Comparison of ENCODE assay signal across 24 cellular contexts in the genomic region with DNA sequence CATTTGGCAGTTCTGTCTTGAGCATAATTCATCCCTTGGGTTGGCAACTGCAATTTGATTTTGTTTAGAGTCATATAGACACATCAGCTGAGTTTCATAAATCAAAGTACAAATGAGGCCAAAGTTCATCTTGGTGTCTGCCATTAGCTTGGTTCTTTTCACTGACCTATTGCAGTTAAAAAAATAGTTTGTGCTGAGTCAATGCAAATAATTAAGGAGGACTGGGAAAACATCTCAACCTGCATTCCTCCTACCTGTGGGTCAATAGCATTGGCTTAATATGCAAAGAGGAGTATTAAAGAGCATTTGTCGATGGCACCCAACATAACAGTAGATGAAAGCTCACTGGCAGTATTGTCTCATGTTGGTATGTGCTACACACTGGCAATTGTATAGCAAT. TPM values are rescaled to one million over a fixed set of nuclear protein-coding genes. Genes with fewer than 3 reads are reported as not detected.
A peak's percentile ranks its signal among the peaks of the same experiment; 100 is the strongest.
DNase-seq lines count a peak whose midpoint lies in the region; ATAC-seq and TF ChIP-seq lines count a peak whose summit lies in the region.
"Had no signal": no experiment of that assay in that cellular context is flagged by ENCODE, and none has a peak within 500 bp of the region (broad histone marks: within the 10 kb centered on the region; RNA-seq: fewer than 3 reads in every experiment).

No MANE protein-coding gene starts in this region.

- BruUV-seq in PC-9 (replicated peaks; lab: Mats Ljungman, UMichigan): no TSS peak

- POLR2A ChIA-PET in PC-9 (lab: Charles Lee; ENCODE audit: unreplicated experiment): no interaction called here

- H3K4me1 ChIP-seq in PC-9 (replicated peaks; ENCODE audit: insufficient read depth) (peaks cover 35% of the 10 kb centered on the region), liver (ENCODE audit: control insufficient read depth in 4 of 4, insufficient read depth in 4 of 4, low read length in 3 of 4) (peaks cover 0 to 2% (median 0%) of the 10 kb centered on the region in 4 donors), gastrocnemius medialis (peaks cover 10 to 26% of the 10 kb centered on the region in 2 donors)
- H3K4me1 ChIP-seq: BLaER1 had no signal

- TF ChIP-seq RAD21 in liver (IDR thresholded peaks at IDR 0.05): no peak

- no peaks in the 10 kb centered on the region; the same call in 1 of the 2 replicates for H3F3A ChIP-seq in PC-9 (ENCODE audit: insufficient read depth, low read depth)

- TF ChIP-seq POLR2A in gastrocnemius medialis (IDR thresholded peaks at IDR 0.05): no peak

- H4K20me1 ChIP-seq in PC-9 (ENCODE audit: insufficient read depth): no peaks in the 10 kb centered on the region
- H4K20me1 ChIP-seq: BLaER1 had no signal

- peak overlapping the region; percentile 88 for H3K4me2 ChIP-seq in PC-9
- H3K4me2 ChIP-seq: BLaER1 had no signal

- in situ Hi-C loops in gastrocnemius medialis (cut with MboI; ENCODE audit: low sequenced_read_pairs in 4 of 4): no loop called here

- intact Hi-C loops in PC-9 (cut with micrococcal nuclease; ENCODE audit: unreplicated experiment): no loop called here
- intact Hi-C loops in gastrocnemius medialis (cut with DNase I; ENCODE audit: low total_unique reads): loop anchor here (5.0 kb wide), 2 partner anchors 141 to 269 kb away; partner anchors contain the start of gene FAM13B

- H3K9ac ChIP-seq in liver (ENCODE audit: low read depth in 1 of 2, low read length in 2 of 2): no peak overlapping the region
- H3K9ac ChIP-seq: BLaER1 had no signal

- H3K27me3 ChIP-seq in PC-9 (ENCODE audit: insufficient read depth, low read depth): no peaks in the 10 kb centered on the region
- no peaks in the 10 kb centered on the region for H3K27me3 ChIP-seq in liver (ENCODE audit: control insufficient read depth in 4 of 4, insufficient read depth in 4 of 4, low read length in 3 of 4)
- H3K27me3 ChIP-seq in gastrocnemius medialis: no peaks in the 10 kb centered on the region

- H3K36me3 ChIP-seq in PC-9 (ENCODE audit: low read depth) (no peaks in the 10 kb centered on the region), liver (ENCODE audit: control insufficient read depth in 4 of 4, insufficient read depth in 3 of 4, low read depth in 1 of 4, low read length in 3 of 4) (no peaks in the 10 kb centered on the region), gastrocnemius medialis (peaks cover 0 to 20% of the 10 kb centered on the region in 2 donors)
- H3K36me3 ChIP-seq: BLaER1 had no signal

- no peaks in the 10 kb centered on the region for H3K9me2 ChIP-seq in PC-9 (ENCODE audit: insufficient read depth)

- no peak for TF ChIP-seq CTCF in PC-9 (conservative IDR thresholded peaks at IDR 0.05)
- no peak for TF ChIP-seq CTCF in liver (IDR thresholded peaks at IDR 0.05; ENCODE audit: low read depth, low read length, missing input control)
- no peak for TF ChIP-seq CTCF in gastrocnemius medialis (IDR thresholded peaks at IDR 0.05 in 4 of 5, conservative IDR thresholded peaks at IDR 0.05 in 1 of 5)

- H3K9me3 ChIP-seq in PC-9 (ENCODE audit: insufficient read depth, low read depth) (no peaks in the 10 kb centered on the region), liver (ENCODE audit: control insufficient read depth in 4 of 4, low read length in 3 of 4) (peaks cover 0 to 3% (median 0%) of the 10 kb centered on the region in 4 donors), gastrocnemius medialis (no peaks in the 10 kb centered on the region)

- H3K79me2 ChIP-seq in PC-9 (ENCODE audit: low read depth): 0 out of 2 replicates have a peak, but pooled peaks cover 4% of the 10 kb centered on the region

- peak; percentile 34 for DNase-seq in DMS53 (lab: John Stamatoyannopoulos, UW)
- no peak for DNase-seq in DMS53 treated with DMSO at 0.1 percent for 48 hours (lab: John Stamatoyannopoulos, UW; ENCODE audit: unreplicated experiment)
- DNase-seq in PC-9: peak in 1 of 2 experiments; percentile 74
- no peak for DNase-seq in gastrocnemius medialis
- DNase-seq: 8988T; CD4-positive, alpha-beta memory T cell; DMS153; EL; HCEC 1CT; NCI-H1105; NCI-H2081; NCI-H748 treated with DMSO at 0.1 percent for 48 hours; OCI-M1; RPMI8226; SHP77 treated with DMSO at 0.1 percent for 48 hours had no signal

- H3K4me3 ChIP-seq in PC-9: no peak overlapping the region
- no peak overlapping the region for H3K4me3 ChIP-seq in liver (ENCODE audit: low read depth in 1 of 3, low read length in 3 of 3)
- no peak overlapping the region for H3K4me3 ChIP-seq in gastrocnemius medialis
- H3K4me3 ChIP-seq: BLaER1, GM12878 had no signal

- 77% methylated on average over 1 of the region's 1 CpG for WGBS in liver

- H2AFZ ChIP-seq in PC-9: no peak overlapping the region

- CTCF ChIA-PET in PC-9 (lab: Charles Lee): no interaction called here

- H3K27ac ChIP-seq in PC-9: peak overlapping the region; percentile 51
- no peak overlapping the region for H3K27ac ChIP-seq in liver (ENCODE audit: low read depth in 1 of 2, low read length in 2 of 2)
- H3K27ac ChIP-seq in gastrocnemius medialis: peak overlapping the region; percentile 88 to 97 (median 92)
- H3K27ac ChIP-seq: BLaER1 had no signal

- ATAC-seq in gastrocnemius medialis (no peak), GM19395 (IDR thresholded peaks at IDR 0.05; ENCODE audit: unreplicated experiment) (no peak), GM21737 (IDR thresholded peaks at IDR 0.05; ENCODE audit: unreplicated experiment) (no peak), GM21723 (IDR thresholded peaks at IDR 0.05; ENCODE audit: unreplicated experiment) (no peak)
- ATAC-seq: GM12878, SK-N-SH treated with all-trans-retinoic acid at 6 μM for 48 hours had no signal

TF ChIP-seq in liver, 16 proteins besides CTCF, POLR2A, EP300 and RAD21:
- peak; percentile 11 to 31 for TF ChIP-seq HNF4A (conservative IDR thresholded peaks at IDR 0.05)
- no peak for TF ChIP-seq FOXA1 (IDR thresholded peaks at IDR 0.05)
- TF ChIP-seq MAX (IDR thresholded peaks at IDR 0.05): no peak

RNA-seq across cellular contexts. Expression of gene PKD2L2, which starts 1.6 kb away (rescaled TPM):
- total RNA-seq in PC-9 (2021) (0.46 and 0.50 TPM in 2 replicates), liver (under 1 TPM in 1 of 2 donors, not detected in 1; 0.08 TPM), gastrocnemius medialis (1 to 10 TPM in 1 of 4 donors, under 1 TPM in 2, not detected in 1; 0.70 to 4.8 (median 0.94) TPM)
- not detected for polyA plus RNA-seq in liver
- total RNA-seq: CD4-positive, alpha-beta memory T cell; LHCN-M2; NCI-H460 had no signal

RNA-seq across cellular contexts. Expression of gene MYOT, which starts 23.2 kb away (rescaled TPM):
- total RNA-seq in PC-9 (2021) (not detected in 2 replicates), liver (1 to 10 TPM in 1 of 2 donors, under 1 TPM in 1; 0.05 to 1.3 TPM), gastrocnemius medialis (100 to 1,000 TPM in 3 of 4 donors, 10 to 100 TPM in 1; 99.0 to 801 (median 294) TPM)
- under 1 TPM; 0.32 to 0.36 TPM for polyA plus RNA-seq in liver
- total RNA-seq: CD4-positive, alpha-beta memory T cell; GM12878; NCI-H460 had no signal

Comparison
In these comparisons a context has a peak if more than half of its experiments do, and no peak if none do; other contexts are left out.
1. H3K27ac ChIP-seq: peak in PC-9 (single experiment) and gastrocnemius medialis (4 of 4); none in liver (0 of 2).
2. RNA of gene MYOT, which starts 23.2 kb away (total RNA-seq): 99.0 to 801 TPM in gastrocnemius medialis; 0.05 to 1.3 TPM in liver and not detected in PC-9; every median in the first group is over 10 times any median in the second.